ENCODE assay signal across 8 cellular contexts in genomic region chr7:158863611-158864506, GRCh38. TPM values are rescaled to one million over a fixed set of nuclear protein-coding genes. Genes with fewer than 3 reads are reported as not detected.
DNase-seq lines count a peak whose midpoint lies in the region; ATAC-seq and TF ChIP-seq lines count a peak whose summit lies in the region.

No MANE protein-coding gene starts in this region.

- peak overlapping the region; percentile 78 for H3K27ac Mint-ChIP-seq in activated CD4-positive, alpha-beta memory T cell treated with anti-CD3 and anti-CD28 coated beads for 36 hours

- CTCF ChIA-PET in activated CD4-positive, alpha-beta memory T cell treated with anti-CD3 and anti-CD28 coated beads for 36 hours (lab: Charles Lee) = interaction anchor here (0.7 to 1.9 kb wide), 8 partner anchors 10 to 159 kb away, joined by 3 to 11 read pairs (median 3); partner anchors contain the start of gene NCAPG2

- no peaks in the 10 kb centered on the region for H3K9me2 ChIP-seq in DOHH2 (replicated peaks; ENCODE audit: control insufficient read depth, low read length)

- no peaks in the 10 kb centered on the region for H3K36me3 Mint-ChIP-seq in activated CD4-positive, alpha-beta memory T cell treated with anti-CD3 and anti-CD28 coated beads for 36 hours

- H3K4me1 Mint-ChIP-seq in activated CD4-positive, alpha-beta memory T cell treated with anti-CD3 and anti-CD28 coated beads for 36 hours (ENCODE audit: low read depth) = peaks cover 32% of the 10 kb centered on the region

- no peak for TF ChIP-seq CTCF in DOHH2 (IDR thresholded peaks at IDR 0.05; ENCODE audit: low read depth, low read length, poor library complexity, severe bottlenecking)
- TF ChIP-seq CTCF in mucosa of descending colon (IDR thresholded peaks at IDR 0.05) = no peak

- DNase-seq in MG63 (peak; percentile 67), epithelial cell of prostate (ENCODE audit: low read depth, low spot score) (peak; percentile 52), mucosa of descending colon (peak; percentile 81 to 84 (median 84)), stromal cell of bone marrow (ENCODE audit: low read depth) (peak; percentile 26), cortex of kidney (lab: John Stamatoyannopoulos, UW) (no peak)
- peak; percentile 69 for DNase-seq in activated CD4-positive, alpha-beta memory T cell treated with anti-CD3 and anti-CD28 coated beads for 36 hours

- H3K4me2 ChIP-seq in DOHH2 (ENCODE audit: low read length) = peak overlapping the region; percentile 83

- H3K4me3 Mint-ChIP-seq in activated CD4-positive, alpha-beta memory T cell treated with anti-CD3 and anti-CD28 coated beads for 36 hours = peak overlapping the region; percentile 77

- POLR2A ChIA-PET in activated CD4-positive, alpha-beta memory T cell treated with anti-CD3 and anti-CD28 coated beads for 36 hours (lab: Charles Lee) = interaction anchor here (0.5 to 2.0 kb wide), 14 partner anchors 9 to 207 kb away, joined by 3 to 13 read pairs (median 6); partner anchors contain the start of genes ESYT2 and NCAPG2

- H3K9me3 ChIP-seq in DOHH2 (ENCODE audit: control insufficient read depth, insufficient read depth, low read length) = no peaks in the 10 kb centered on the region
- H3K9me3 ChIP-seq in MG63 = no peaks in the 10 kb centered on the region
- no peaks in the 10 kb centered on the region for H3K9me3 ChIP-seq in mucosa of descending colon

- H3K79me2 ChIP-seq in DOHH2 (ENCODE audit: control insufficient read depth, low read length) = peaks cover 45% of the 10 kb centered on the region

- peak; percentile 32 for ATAC-seq in GM21825 (IDR thresholded peaks at IDR 0.05; ENCODE audit: unreplicated experiment)
- ATAC-seq in mucosa of descending colon = peak; percentile 89

- H3K36me3 ChIP-seq in DOHH2 (ENCODE audit: control insufficient read depth, low read length) (no peaks in the 10 kb centered on the region), MG63 (no peaks in the 10 kb centered on the region), mucosa of descending colon (ENCODE audit: low read depth) (no peaks in the 10 kb centered on the region)

- peak overlapping the region; percentile 46 for H3K27ac ChIP-seq in DOHH2 (ENCODE audit: low read depth, low read length)
- H3K27ac ChIP-seq in epithelial cell of prostate = peak overlapping the region; percentile 68

- no peaks in the 10 kb centered on the region for H3K27me3 ChIP-seq in DOHH2 (ENCODE audit: control insufficient read depth, low read length)
- H3K27me3 ChIP-seq in MG63 = no peaks in the 10 kb centered on the region

- H3K4me1 ChIP-seq in DOHH2 (ENCODE audit: control insufficient read depth, low read length) = peaks cover 41% of the 10 kb centered on the region
- H3K4me1 ChIP-seq in mucosa of descending colon (ENCODE audit: low read depth) = peaks cover 20% of the 10 kb centered on the region

- H3K27me3 Mint-ChIP-seq in activated CD4-positive, alpha-beta memory T cell treated with anti-CD3 and anti-CD28 coated beads for 36 hours = no peaks in the 10 kb centered on the region

- no peaks in the 10 kb centered on the region for H4K20me1 ChIP-seq in DOHH2 (ENCODE audit: control insufficient read depth, insufficient read depth, low read depth, low read length)

- H3K4me3 ChIP-seq in DOHH2 (ENCODE audit: low read length) (peak overlapping the region; percentile 73), MG63 (peak overlapping the region; percentile 33), mucosa of descending colon (no peak overlapping the region)

- peaks cover 15% of the 10 kb centered on the region for H3F3A ChIP-seq in DOHH2 (ENCODE audit: control insufficient read depth, insufficient read depth)

- H3K9me3 Mint-ChIP-seq in activated CD4-positive, alpha-beta memory T cell treated with anti-CD3 and anti-CD28 coated beads for 36 hours = no peaks in the 10 kb centered on the region

- intact Hi-C loops in activated CD4-positive, alpha-beta memory T cell treated with anti-CD3 and anti-CD28 coated beads for 36 hours (cut with micrococcal nuclease) = loop anchor here (2.0 to 10.0 kb wide), 3 partner anchors 17 to 333 kb away; no protein-coding TSS in a partner anchor
- intact Hi-C loops in mucosa of descending colon (cut with DNase I, micrococcal nuclease) = no loop called here

RNA-seq across cellular contexts. Expression of gene DYNC2I1, which starts 7.5 kb away (rescaled TPM):
- 1.9 and 2.0 TPM in 2 replicates for total RNA-seq in MG63 (2014; rRNA removed; shearing (Covaris generic); ENCODE audit: low replicate concordance)
- total RNA-seq in activated CD4-positive, alpha-beta memory T cell treated with anti-CD3 and anti-CD28 coated beads for 36 hours = 10 to 100 TPM in 1 of 2 experiments, 1 to 10 TPM in 1; 9.2 to 10.2 TPM
- total RNA-seq in mucosa of descending colon = 10 to 100 TPM; 19.2 to 31.6 (median 30.8) TPM

RNA-seq across cellular contexts. Expression of gene ESYT2, which starts 34.5 kb away (rescaled TPM):
- total RNA-seq in MG63 (2014; rRNA removed; shearing (Covaris generic); ENCODE audit: low replicate concordance) = 38.2 and 108 TPM in 2 replicates
- total RNA-seq in activated CD4-positive, alpha-beta memory T cell treated with anti-CD3 and anti-CD28 coated beads for 36 hours = 10 to 100 TPM; 62.4 to 64.2 TPM
- 10 to 100 TPM; 66.8 to 89.3 (median 69.0) TPM for total RNA-seq in mucosa of descending colon
